Comparison of ENCODE assay signal across 7 cellular contexts in genomic region chr19:48806518-48806817, GRCh38. TPM values are rescaled to one million over a fixed set of nuclear protein-coding genes. Genes with fewer than 3 reads are reported as not detected.
DNase-seq lines count a peak whose midpoint lies in the region; ATAC-seq, FAIRE-seq and TF ChIP-seq lines count a peak whose summit lies in the region.
"Had no signal": no experiment of that assay in that cellular context is flagged by ENCODE, and none has a peak within 500 bp of the region (broad histone marks: within the 10 kb centered on the region; RNA-seq: fewer than 3 reads in every experiment).

No MANE protein-coding gene starts in this region.

- BruUV-seq in HepG2 (replicated peaks; lab: Mats Ljungman, UMichigan) = no TSS peak

- CTCF ChIA-PET in HepG2 (lab: Yijun Ruan, JAX; ENCODE audit: low intra/inter-chr PET ratio, low total read pairs) = no interaction called here

- H4K20me1 ChIP-seq in HepG2 (ENCODE audit: insufficient read depth, low read length) = no peaks in the 10 kb centered on the region

- no peak overlapping the region for H2AFZ ChIP-seq in HepG2 (ENCODE audit: low read length)

- DNase-seq in GM13976 (ENCODE audit: low spot score) (peak; percentile 81), T-helper 9 cell (peak; percentile 27), HepG2 (ENCODE audit: low spot score) (no peak), NCI-H2196 treated with DMSO at 0.1 percent for 48 hours (lab: John Stamatoyannopoulos, UW; ENCODE audit: unreplicated experiment) (no peak)

- no peaks in the 10 kb centered on the region for H3K27me3 ChIP-seq in HepG2 (ENCODE audit: control insufficient read depth in 1 of 2, insufficient read depth in 2 of 2, low read length in 2 of 2)

- WGBS in HepG2 (ENCODE audit: low lambda C conversion rate) = 0% methylated on average over 2 of the region's 5 CpGs

- TF ChIP-seq CTCF in GM13976 (IDR thresholded peaks at IDR 0.05; ENCODE audit: borderline replicate concordance, control extremely low read depth, extremely low read depth, insufficient read depth, missing control alignments) (no peak), HepG2 (CRISPR knock-in tag; IDR thresholded peaks at IDR 0.05) (0 out of 2 replicates have a peak, but pooled peaks have one; percentile 2)

- in situ Hi-C loops in GM13976 (cut with MboI; ENCODE audit: low sequenced_read_pairs, unreplicated experiment) = no loop called here
- in situ Hi-C loops in HepG2 (cut with HindIII; ENCODE audit: extremely low pct_ligation_motif_present, low pct_unique_long_range_greater_than_20kb) = no loop called here

- no peak for FAIRE-seq in HepG2 (lab: Jason Lieb, UNC)

- ATAC-seq in HepG2 = no peak
- no peak for ATAC-seq in GM21360 (IDR thresholded peaks at IDR 0.05; ENCODE audit: unreplicated experiment)
- no peak for ATAC-seq in GM21526 (IDR thresholded peaks at IDR 0.05; ENCODE audit: low FRiP score, unreplicated experiment)

- H3K9ac ChIP-seq in HepG2 (ENCODE audit: insufficient read depth, low read depth, low read length) = peak overlapping the region; percentile 85

- no peak for TF ChIP-seq POLR2A in HepG2 (IDR thresholded peaks at IDR 0.05; ENCODE audit: insufficient read depth in 1 of 2, low read depth in 2 of 2, low read length in 2 of 2)

- peak overlapping the region in 2 of 3 experiments; percentile 73 to 78; a peak in 3 of 6 replicates for H3K4me3 ChIP-seq in HepG2 (replicated peaks in 1 of 3; ENCODE audit: insufficient read depth in 1 of 3, low read depth in 2 of 3, low read length in 3 of 3)

- TF ChIP-seq RAD21 in HepG2 (CRISPR knock-in tag; IDR thresholded peaks at IDR 0.05) = no peak

- peak overlapping the region; percentile 82 for H3K27ac ChIP-seq in HepG2 (ENCODE audit: extremely low read length, insufficient read depth, low read length)

- POLR2A ChIA-PET in HepG2 (lab: Yijun Ruan, JAX) = interaction anchor here (0.6 to 3.6 kb wide), 27 partner anchors 7 to 232 kb away, joined by 3 to 53 read pairs (median 6); partner anchors contain the start of genes CA11, GYS1, PLEKHA4 and PPP1R15A

- intact Hi-C loops in HepG2 (cut with micrococcal nuclease; ENCODE audit: unreplicated experiment) = no loop called here

- TF ChIP-seq EP300 in HepG2 (IDR thresholded peaks at IDR 0.05; ENCODE audit: low read depth in 2 of 2, low read length in 2 of 2) = no peak
- TF ChIP-seq EP300 in HepG2 (CRISPR knock-in tag; IDR thresholded peaks at IDR 0.05; ENCODE audit: borderline replicate concordance) = no peak

- H3K36me3 ChIP-seq in HepG2 (replicated peaks in 1 of 2; ENCODE audit: control insufficient read depth in 1 of 2, insufficient read depth in 2 of 2, low read length in 2 of 2) = no peaks in the 10 kb centered on the region

- peaks cover 12% of the 10 kb centered on the region for H3K79me2 ChIP-seq in HepG2 (ENCODE audit: insufficient read depth, low read length)

- H3K4me1 ChIP-seq in HepG2 (ENCODE audit: insufficient read depth, low read length) = peaks cover 38% of the 10 kb centered on the region

- H3K4me2 ChIP-seq in HepG2 (ENCODE audit: low read depth, low read length) = peak overlapping the region; percentile 87

- H3K9me3 ChIP-seq in HepG2 (ENCODE audit: low read length) = no peaks in the 10 kb centered on the region

RNA-seq across cellular contexts. Expression of gene BCAT2, which starts 4.4 kb away (rescaled TPM):
- 2.3 and 2.5 TPM in 2 replicates for total RNA-seq in HepG2 (2016; rRNA removed; fragmentation: Illumina TruSeq; extraction: Trizol)
- 3.4 and 4.0 TPM in 2 replicates for total RNA-seq in HepG2 (2016; cell fraction: cytosol; rRNA removed; fragmentation: Illumina TruSeq; extraction: Trizol; ENCODE audit: low read depth)
- 1.8 and 2.8 TPM in 2 replicates for total RNA-seq in HepG2 (2016; cell fraction: insoluble cytoplasmic fraction; rRNA removed; fragmentation: Illumina TruSeq; extraction: Trizol)
- total RNA-seq in HepG2 (2016; cell fraction: membrane; rRNA removed; fragmentation: Illumina TruSeq; extraction: Trizol) = 4.9 and 6.9 TPM in 2 replicates
- total RNA-seq in HepG2 (2016; cell fraction: nucleus; rRNA removed; fragmentation: Illumina TruSeq; extraction: Trizol) = 2.2 and 2.5 TPM in 2 replicates
- polyA plus RNA-seq in HepG2 (2011; rRNA removed) = 3.6 TPM in 2 replicates
- 2.4 and 3.8 TPM in 2 replicates for polyA plus RNA-seq in HepG2 (2011; cell fraction: cytosol; rRNA removed)
- polyA plus RNA-seq in HepG2 (2011; cell fraction: nucleus; rRNA removed) = 4.8 and 5.7 TPM in 2 replicates
- 4.0 and 5.0 TPM in 2 replicates for polyA plus RNA-seq in HepG2 (2012)
- polyA plus RNA-seq in HepG2 (2016; cell fraction: cytosol; fragmentation: Illumina TruSeq; extraction: Trizol; ENCODE audit: low read depth) = 4.8 and 6.1 TPM in 2 replicates
- 2.6 and 3.5 TPM in 2 replicates for polyA plus RNA-seq in HepG2 (2016; cell fraction: insoluble cytoplasmic fraction; fragmentation: Illumina TruSeq; extraction: Trizol; ENCODE audit: low read depth)
- polyA plus RNA-seq in HepG2 (2016; cell fraction: membrane; fragmentation: Illumina TruSeq; extraction: Trizol; ENCODE audit: low read depth) = 6.4 and 7.9 TPM in 2 replicates
- 2.4 and 5.2 TPM in 2 replicates for polyA plus RNA-seq in HepG2 (2016; cell fraction: nucleus; fragmentation: Illumina TruSeq; extraction: Trizol; ENCODE audit: insufficient read depth, low read depth)
- 4.1 and 65.2 TPM in 2 replicates for polyA minus RNA-seq in HepG2 (2011; rRNA and poly(A)+ RNA removed; ENCODE audit: low replicate concordance)
- 1.6 and 1.9 TPM in 2 replicates for polyA minus RNA-seq in HepG2 (2011; cell fraction: cytosol; rRNA and poly(A)+ RNA removed)
- polyA minus RNA-seq in HepG2 (2011; cell fraction: nucleus; rRNA and poly(A)+ RNA removed) = 1.6 and 2.3 TPM in 2 replicates

RNA-seq across cellular contexts. Expression of gene HSD17B14, which starts 29.8 kb away (rescaled TPM):
- total RNA-seq in HepG2 (2016; rRNA removed; fragmentation: Illumina TruSeq; extraction: Trizol) = 0.53 and 0.58 TPM in 2 replicates
- total RNA-seq in HepG2 (2016; cell fraction: cytosol; rRNA removed; fragmentation: Illumina TruSeq; extraction: Trizol; ENCODE audit: low read depth) = 0.44 TPM in 1 of 2 replicates, not detected in the other
- 0.64 and 0.97 TPM in 2 replicates for total RNA-seq in HepG2 (2016; cell fraction: insoluble cytoplasmic fraction; rRNA removed; fragmentation: Illumina TruSeq; extraction: Trizol)
- total RNA-seq in HepG2 (2016; cell fraction: membrane; rRNA removed; fragmentation: Illumina TruSeq; extraction: Trizol) = 0.34 and 0.49 TPM in 2 replicates
- total RNA-seq in HepG2 (2016; cell fraction: nucleus; rRNA removed; fragmentation: Illumina TruSeq; extraction: Trizol) = not detected in 2 replicates
- polyA plus RNA-seq in HepG2 (2011; rRNA removed) = 1.2 and 1.8 TPM in 2 replicates
- 1.4 and 1.5 TPM in 2 replicates for polyA plus RNA-seq in HepG2 (2011; cell fraction: cytosol; rRNA removed)
- 3.6 and 4.3 TPM in 2 replicates for polyA plus RNA-seq in HepG2 (2011; cell fraction: nucleus; rRNA removed)
- 0.72 and 0.89 TPM in 2 replicates for polyA plus RNA-seq in HepG2 (2012)
- polyA plus RNA-seq in HepG2 (2016; cell fraction: cytosol; fragmentation: Illumina TruSeq; extraction: Trizol; ENCODE audit: low read depth) = 0.35 and 0.58 TPM in 2 replicates
- 1.1 TPM in 2 replicates for polyA plus RNA-seq in HepG2 (2016; cell fraction: insoluble cytoplasmic fraction; fragmentation: Illumina TruSeq; extraction: Trizol; ENCODE audit: low read depth)
- 0.64 and 0.69 TPM in 2 replicates for polyA plus RNA-seq in HepG2 (2016; cell fraction: membrane; fragmentation: Illumina TruSeq; extraction: Trizol; ENCODE audit: low read depth)
- polyA plus RNA-seq in HepG2 (2016; cell fraction: nucleus; fragmentation: Illumina TruSeq; extraction: Trizol; ENCODE audit: insufficient read depth, low read depth) = 0.97 and 0.98 TPM in 2 replicates
- 0.33 and 0.62 TPM in 2 replicates for polyA minus RNA-seq in HepG2 (2011; rRNA and poly(A)+ RNA removed; ENCODE audit: low replicate concordance)
- polyA minus RNA-seq in HepG2 (2011; cell fraction: cytosol; rRNA and poly(A)+ RNA removed) = not detected in 2 replicates
- polyA minus RNA-seq in HepG2 (2011; cell fraction: nucleus; rRNA and poly(A)+ RNA removed) = 0.77 and 2.0 TPM in 2 replicates

RNA-seq across cellular contexts. Expression of gene FGF21, which starts 51.1 kb away (rescaled TPM):
- total RNA-seq in HepG2 (2016; rRNA removed; fragmentation: Illumina TruSeq; extraction: Trizol) = not detected in 2 replicates
- total RNA-seq in HepG2 (2016; cell fraction: cytosol; rRNA removed; fragmentation: Illumina TruSeq; extraction: Trizol; ENCODE audit: low read depth) = not detected in 2 replicates
- not detected in 2 replicates for total RNA-seq in HepG2 (2016; cell fraction: insoluble cytoplasmic fraction; rRNA removed; fragmentation: Illumina TruSeq; extraction: Trizol)
- total RNA-seq in HepG2 (2016; cell fraction: membrane; rRNA removed; fragmentation: Illumina TruSeq; extraction: Trizol) = not detected in 2 replicates
- total RNA-seq in HepG2 (2016; cell fraction: nucleus; rRNA removed; fragmentation: Illumina TruSeq; extraction: Trizol) = not detected in 2 replicates
- 0.17 TPM in 2 replicates for polyA plus RNA-seq in HepG2 (2011; rRNA removed)
- polyA plus RNA-seq in HepG2 (2011; cell fraction: cytosol; rRNA removed) = 0.08 and 0.12 TPM in 2 replicates
- polyA plus RNA-seq in HepG2 (2011; cell fraction: nucleus; rRNA removed) = 0.26 and 0.39 TPM in 2 replicates
- 0.60 TPM in 1 of 2 replicates, not detected in the other for polyA plus RNA-seq in HepG2 (2012)
- polyA plus RNA-seq in HepG2 (2016; cell fraction: cytosol; fragmentation: Illumina TruSeq; extraction: Trizol; ENCODE audit: low read depth) = not detected in 2 replicates
- not detected in 2 replicates for polyA plus RNA-seq in HepG2 (2016; cell fraction: insoluble cytoplasmic fraction; fragmentation: Illumina TruSeq; extraction: Trizol; ENCODE audit: low read depth)
- not detected in 2 replicates for polyA plus RNA-seq in HepG2 (2016; cell fraction: membrane; fragmentation: Illumina TruSeq; extraction: Trizol; ENCODE audit: low read depth)
- not detected in 2 replicates for polyA plus RNA-seq in HepG2 (2016; cell fraction: nucleus; fragmentation: Illumina TruSeq; extraction: Trizol; ENCODE audit: insufficient read depth, low read depth)
- polyA minus RNA-seq in HepG2 (2011; rRNA and poly(A)+ RNA removed; ENCODE audit: low replicate concordance) = not detected in 2 replicates
- not detected in 2 replicates for polyA minus RNA-seq in HepG2 (2011; cell fraction: cytosol; rRNA and poly(A)+ RNA removed)
- polyA minus RNA-seq in HepG2 (2011; cell fraction: nucleus; rRNA and poly(A)+ RNA removed) = 0.37 TPM in 1 of 2 replicates, not detected in the other
- total RNA-seq: skeletal muscle tissue had no signal

RNA-seq across cellular contexts. Expression of gene FUT1, which starts 54.0 kb away (rescaled TPM):
- total RNA-seq in HepG2 (2016; rRNA removed; fragmentation: Illumina TruSeq; extraction: Trizol) = 0.07 TPM in 2 replicates
- total RNA-seq in HepG2 (2016; cell fraction: cytosol; rRNA removed; fragmentation: Illumina TruSeq; extraction: Trizol; ENCODE audit: low read depth) = not detected in 2 replicates
- total RNA-seq in HepG2 (2016; cell fraction: insoluble cytoplasmic fraction; rRNA removed; fragmentation: Illumina TruSeq; extraction: Trizol) = 0.09 TPM in 1 of 2 replicates, not detected in the other
- 0.07 and 0.09 TPM in 2 replicates for total RNA-seq in HepG2 (2016; cell fraction: membrane; rRNA removed; fragmentation: Illumina TruSeq; extraction: Trizol)
- total RNA-seq in HepG2 (2016; cell fraction: nucleus; rRNA removed; fragmentation: Illumina TruSeq; extraction: Trizol) = 0.09 TPM in 1 of 2 replicates, not detected in the other
- polyA plus RNA-seq in HepG2 (2011; rRNA removed) = 1.1 and 1.5 TPM in 2 replicates
- polyA plus RNA-seq in HepG2 (2011; cell fraction: cytosol; rRNA removed) = 0.71 and 0.98 TPM in 2 replicates
- polyA plus RNA-seq in HepG2 (2011; cell fraction: nucleus; rRNA removed) = 2.0 and 2.5 TPM in 2 replicates
- 0.47 and 1.7 TPM in 2 replicates for polyA plus RNA-seq in HepG2 (2012)
- not detected in 2 replicates for polyA plus RNA-seq in HepG2 (2016; cell fraction: cytosol; fragmentation: Illumina TruSeq; extraction: Trizol; ENCODE audit: low read depth)
- not detected in 2 replicates for polyA plus RNA-seq in HepG2 (2016; cell fraction: insoluble cytoplasmic fraction; fragmentation: Illumina TruSeq; extraction: Trizol; ENCODE audit: low read depth)
- 0.14 TPM in 1 of 2 replicates, not detected in the other for polyA plus RNA-seq in HepG2 (2016; cell fraction: membrane; fragmentation: Illumina TruSeq; extraction: Trizol; ENCODE audit: low read depth)
- polyA plus RNA-seq in HepG2 (2016; cell fraction: nucleus; fragmentation: Illumina TruSeq; extraction: Trizol; ENCODE audit: insufficient read depth, low read depth) = 0.26 TPM in 1 of 2 replicates, not detected in the other
- polyA minus RNA-seq in HepG2 (2011; rRNA and poly(A)+ RNA removed; ENCODE audit: low replicate concordance) = 1.8 and 2.9 TPM in 2 replicates
- 0.97 and 0.99 TPM in 2 replicates for polyA minus RNA-seq in HepG2 (2011; cell fraction: cytosol; rRNA and poly(A)+ RNA removed)
- polyA minus RNA-seq in HepG2 (2011; cell fraction: nucleus; rRNA and poly(A)+ RNA removed) = 0.64 and 1.5 TPM in 2 replicates

RNA-seq across cellular contexts. Expression of gene IZUMO1, which starts 59.8 kb away (rescaled TPM):
- 0.22 TPM in 1 of 2 replicates, not detected in the other for total RNA-seq in HepG2 (2016; rRNA removed; fragmentation: Illumina TruSeq; extraction: Trizol)
- not detected in 2 replicates for total RNA-seq in HepG2 (2016; cell fraction: cytosol; rRNA removed; fragmentation: Illumina TruSeq; extraction: Trizol; ENCODE audit: low read depth)
- 0.11 TPM in 1 of 2 replicates, not detected in the other for total RNA-seq in HepG2 (2016; cell fraction: insoluble cytoplasmic fraction; rRNA removed; fragmentation: Illumina TruSeq; extraction: Trizol)
- total RNA-seq in HepG2 (2016; cell fraction: membrane; rRNA removed; fragmentation: Illumina TruSeq; extraction: Trizol) = 0.59 TPM in 1 of 2 replicates, not detected in the other
- not detected in 2 replicates for total RNA-seq in HepG2 (2016; cell fraction: nucleus; rRNA removed; fragmentation: Illumina TruSeq; extraction: Trizol)
- 0.07 and 0.16 TPM in 2 replicates for polyA plus RNA-seq in HepG2 (2011; rRNA removed)
- not detected in 2 replicates for polyA plus RNA-seq in HepG2 (2011; cell fraction: cytosol; rRNA removed)
- 1.2 and 1.7 TPM in 2 replicates for polyA plus RNA-seq in HepG2 (2011; cell fraction: nucleus; rRNA removed)
- 0.09 and 0.50 TPM in 2 replicates for polyA plus RNA-seq in HepG2 (2012)
- not detected in 2 replicates for polyA plus RNA-seq in HepG2 (2016; cell fraction: cytosol; fragmentation: Illumina TruSeq; extraction: Trizol; ENCODE audit: low read depth)
- not detected in 2 replicates for polyA plus RNA-seq in HepG2 (2016; cell fraction: insoluble cytoplasmic fraction; fragmentation: Illumina TruSeq; extraction: Trizol; ENCODE audit: low read depth)
- not detected in 2 replicates for polyA plus RNA-seq in HepG2 (2016; cell fraction: membrane; fragmentation: Illumina TruSeq; extraction: Trizol; ENCODE audit: low read depth)
- polyA plus RNA-seq in HepG2 (2016; cell fraction: nucleus; fragmentation: Illumina TruSeq; extraction: Trizol; ENCODE audit: insufficient read depth, low read depth) = 0.46 and 0.85 TPM in 2 replicates
- 0.30 TPM in 1 of 2 replicates, not detected in the other for polyA minus RNA-seq in HepG2 (2011; rRNA and poly(A)+ RNA removed; ENCODE audit: low replicate concordance)
- polyA minus RNA-seq in HepG2 (2011; cell fraction: cytosol; rRNA and poly(A)+ RNA removed) = not detected in 2 replicates
- 0.37 and 0.39 TPM in 2 replicates for polyA minus RNA-seq in HepG2 (2011; cell fraction: nucleus; rRNA and poly(A)+ RNA removed)

Comparison
In these comparisons a context has a peak if more than half of its experiments do, and no peak if none do; other contexts are left out.
1. DNase-seq: peak in GM13976 (single experiment) and T-helper 9 cell (single experiment); none in HepG2 (single experiment) and NCI-H2196 treated with DMSO at 0.1 percent for 48 hours (single experiment).